Comparison of ENCODE assay signal across 15 cellular contexts in the genomic region with DNA sequence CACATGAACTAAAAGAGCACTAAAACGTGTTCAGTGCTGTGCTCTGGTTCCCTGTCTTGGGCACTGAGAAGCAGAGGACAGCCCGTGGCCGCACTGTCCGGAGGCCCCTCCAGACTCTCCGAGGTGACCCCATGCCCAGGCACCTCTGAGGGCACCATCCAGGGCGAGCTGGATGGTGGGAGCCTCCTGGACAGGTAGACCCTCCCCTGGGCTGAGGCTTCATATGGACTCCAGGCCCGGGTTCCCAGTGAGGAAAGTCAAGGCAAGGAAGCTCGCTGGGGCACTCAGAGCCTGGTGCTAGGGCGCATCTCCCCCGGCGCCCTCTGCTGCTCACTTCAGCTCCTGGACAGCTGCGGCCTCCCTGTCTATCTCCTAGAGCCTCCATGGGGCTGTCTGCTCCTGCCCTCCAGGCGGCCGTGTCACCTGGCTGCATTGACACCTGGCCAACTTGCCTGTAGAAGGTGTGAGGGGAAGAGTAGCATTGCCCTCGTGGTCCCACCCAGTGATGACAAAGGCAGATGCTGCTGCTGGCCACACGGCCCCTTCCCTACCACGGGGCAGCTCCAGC.
DNase-seq lines count a peak whose midpoint lies in the region; ATAC-seq and TF ChIP-seq lines count a peak whose summit lies in the region.
"Had no signal": no experiment of that assay in that cellular context is flagged by ENCODE, and none has a peak within 500 bp of the region (broad histone marks: within the 10 kb centered on the region; RNA-seq: fewer than 3 reads in every experiment).

No MANE protein-coding gene starts in this region.

- POLR2A ChIA-PET in WTC11 (lab: Charles Lee): interaction anchor here (0.6 kb wide), 1 partner anchor 89 kb away, joined by 3 read pairs; no protein-coding TSS in a partner anchor

- H3K27me3 Mint-ChIP-seq in WTC11 (ENCODE audit: low read depth): peaks cover 2% of the 10 kb centered on the region; the same call in 1 of the 2 replicates
- H3K27me3 Mint-ChIP-seq: IgD-negative memory B cell had no signal

- H2AFZ ChIP-seq in DND-41 (ENCODE audit: low read depth, low read length): no peak overlapping the region

- no peaks in the 10 kb centered on the region for H3K36me3 ChIP-seq in DND-41 (ENCODE audit: insufficient read depth, low read length)

- H3K79me2 ChIP-seq in DND-41 (ENCODE audit: insufficient read depth, low read length): no peaks in the 10 kb centered on the region

- no peaks in the 10 kb centered on the region for H3K27me3 ChIP-seq in DND-41 (ENCODE audit: insufficient read depth, low read length, poor library complexity)

- peaks cover 3% of the 10 kb centered on the region for H3K4me1 ChIP-seq in DND-41 (ENCODE audit: insufficient read depth, low read length)
- H3K4me1 ChIP-seq: A549 had no signal

- peaks cover 3% of the 10 kb centered on the region for H3K9me3 Mint-ChIP-seq in WTC11

- no peak for DNase-seq in DND-41
- DNase-seq in HT1080 (ENCODE audit: low read depth): peak; percentile 10
- peak; percentile 69 for DNase-seq in WTC11 (ENCODE audit: low spot score)
- DNase-seq in iPS-NIHi7 (ENCODE audit: extremely low spot score): peak; percentile 72
- DNase-seq in NCI-H1092 (lab: John Stamatoyannopoulos, UW): no peak
- no peak for DNase-seq in NCI-H82 treated with DMSO at 0.1 percent for 48 hours (lab: John Stamatoyannopoulos, UW; ENCODE audit: unreplicated experiment)
- no peak for DNase-seq in activated T-cell treated with anti-CD3 and anti-CD28 coated beads for 4 hours
- DNase-seq: DMS79, GF-D8, NCI-H1105, NCI-H1694 treated with DMSO at 0.1 percent for 48 hours, NCI-H446 had no signal

- H4K20me1 ChIP-seq in DND-41 (ENCODE audit: insufficient read depth, low read length): no peaks in the 10 kb centered on the region

- no peaks in the 10 kb centered on the region for H3K9me3 ChIP-seq in DND-41 (ENCODE audit: insufficient read depth, low read length, severe bottlenecking)

- TF ChIP-seq CTCF in DND-41 (IDR thresholded peaks at IDR 0.05; ENCODE audit: borderline replicate concordance, extremely low read depth, low read length, poor library complexity, severe bottlenecking) (peak; percentile 41), WTC11 (IDR thresholded peaks at IDR 0.05) (no peak)

- H3K4me3 ChIP-seq in DND-41 (ENCODE audit: low read depth in 1 of 2, low read length in 2 of 2): no peak overlapping the region
- H3K4me3 ChIP-seq: A549 had no signal

- no peak overlapping the region for H3K4me3 Mint-ChIP-seq in WTC11
- H3K4me3 Mint-ChIP-seq: IgD-negative memory B cell had no signal

- ATAC-seq in DND-41 (ENCODE audit: insufficient read depth, low read depth) (peak; percentile 59; the same call in 2 of the 3 replicates), WTC11 (peak; percentile 97), HG03432 (IDR thresholded peaks at IDR 0.05; ENCODE audit: unreplicated experiment) (no peak)
- ATAC-seq: A549 had no signal

- no peaks in the 10 kb centered on the region for H3K4me1 Mint-ChIP-seq in WTC11
- H3K4me1 Mint-ChIP-seq: IgD-negative memory B cell had no signal

- H3K4me2 ChIP-seq in DND-41 (ENCODE audit: insufficient read depth, low read length): no peak overlapping the region
- H3K4me2 ChIP-seq: A549 had no signal

- H3K9ac ChIP-seq in DND-41 (ENCODE audit: low read depth, low read length): no peak overlapping the region

- no peak overlapping the region for H3K27ac Mint-ChIP-seq in WTC11
- H3K27ac Mint-ChIP-seq: IgD-negative memory B cell had no signal

- H3K27ac ChIP-seq in DND-41 (ENCODE audit: low read length): no peak overlapping the region
- H3K27ac ChIP-seq: A549 had no signal

- CTCF ChIA-PET in WTC11 (lab: Charles Lee): interaction anchor here (1.0 to 1.4 kb wide), 2 partner anchors 13 to 174 kb away, joined by 3 to 5 read pairs; no protein-coding TSS in a partner anchor

- H3K36me3 Mint-ChIP-seq in WTC11: no peaks in the 10 kb centered on the region
- H3K36me3 Mint-ChIP-seq: IgD-negative memory B cell had no signal

TF ChIP-seq in WTC11, 78 proteins besides CTCF, POLR2A, EP300 and RAD21:
- TF ChIP-seq JAZF1 (CRISPR knock-in tag; IDR thresholded peaks at IDR 0.05): no peak
- 0 out of 2 replicates have a peak, but pooled peaks have one; percentile 24 for TF ChIP-seq MAX (CRISPR knock-in tag; IDR thresholded peaks at IDR 0.05)
- 0 out of 2 replicates have a peak, but pooled peaks have one; percentile 17 for TF ChIP-seq ZNF121 (CRISPR knock-in tag; IDR thresholded peaks at IDR 0.05)

Comparison
In these comparisons a context has a peak if more than half of its experiments do, and no peak if none do; other contexts are left out.
1. DNase-seq: peak in HT1080 (single experiment), WTC11 (single experiment) and iPS-NIHi7 (single experiment); none in DND-41 (single experiment), NCI-H1092 (single experiment), NCI-H82 treated with DMSO at 0.1 percent for 48 hours (single experiment) and activated T-cell treated with anti-CD3 and anti-CD28 coated beads for 4 hours (single experiment).